15 cellular contexts compared by ENCODE assay signal in the genomic region with DNA sequence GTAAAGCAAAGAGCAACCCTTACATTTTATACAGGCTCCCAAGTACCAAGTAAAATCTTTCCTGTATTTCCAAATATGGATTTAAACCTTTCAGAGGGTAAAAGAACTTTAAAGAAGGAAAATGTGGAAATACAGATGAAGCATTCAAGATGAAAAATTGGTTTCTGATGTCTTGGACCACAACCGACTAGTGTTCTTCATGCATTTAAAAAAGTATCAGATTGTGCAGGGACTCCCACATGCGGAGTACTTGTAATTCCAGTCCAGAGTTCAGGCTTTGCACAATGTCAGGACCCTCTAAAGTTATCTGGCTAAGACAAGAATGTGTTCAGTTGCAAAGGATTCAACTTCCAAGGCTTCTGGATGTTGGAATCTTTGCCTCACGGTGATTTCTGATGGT.
DNase-seq lines count a peak whose midpoint lies in the region; ATAC-seq and TF ChIP-seq lines count a peak whose summit lies in the region.
"Had no signal": no experiment of that assay in that cellular context is flagged by ENCODE, and none has a peak within 500 bp of the region (broad histone marks: within the 10 kb centered on the region; RNA-seq: fewer than 3 reads in every experiment).

No MANE protein-coding gene starts in this region.

- BruUV-seq in OCI-LY7 (replicated peaks; lab: Mats Ljungman, UMichigan) = no TSS peak

- intact Hi-C loops in OCI-LY7 (cut with micrococcal nuclease; ENCODE audit: unreplicated experiment) = no loop called here
- intact Hi-C loops in activated CD8-positive, alpha-beta T cell treated with anti-CD3 and anti-CD28 coated beads for 36 hours (cut with micrococcal nuclease) = no loop called here

- H3K27ac Mint-ChIP-seq in activated CD4-positive, alpha-beta memory T cell treated with anti-CD3 and anti-CD28 coated beads, Interleukin-2, amount 10 ng/mL, durations not matched to agents 7 days and 5 days = no peak overlapping the region
- no peak overlapping the region for H3K27ac Mint-ChIP-seq in activated CD8-positive, alpha-beta T cell treated with anti-CD3 and anti-CD28 coated beads for 36 hours
- H3K27ac Mint-ChIP-seq: CD4-positive, alpha-beta memory T cell; natural killer cell had no signal

- H3K4me3 ChIP-seq in HUES48 (ENCODE audit: low read depth, low read length) (no peak overlapping the region), lung (no peak overlapping the region), OCI-LY7 (ENCODE audit: low read depth, low read length, poor library complexity, severe bottlenecking) (no peak overlapping the region)

- H3K27me3 ChIP-seq in HUES48 (ENCODE audit: control insufficient read depth, insufficient read depth, low read length) (no peaks in the 10 kb centered on the region), lung (ENCODE audit: control insufficient read depth, insufficient read depth) (no peaks in the 10 kb centered on the region)

- H3K4me1 Mint-ChIP-seq in activated CD4-positive, alpha-beta memory T cell treated with anti-CD3 and anti-CD28 coated beads, Interleukin-2, amount 10 ng/mL, durations not matched to agents 7 days and 5 days = peaks cover 6% of the 10 kb centered on the region
- H3K4me1 Mint-ChIP-seq in activated CD8-positive, alpha-beta T cell treated with anti-CD3 and anti-CD28 coated beads for 36 hours (ENCODE audit: low read depth) = peaks cover 11% of the 10 kb centered on the region
- H3K4me1 Mint-ChIP-seq: natural killer cell had no signal

- TF ChIP-seq CTCF in lung (IDR thresholded peaks at IDR 0.05; ENCODE audit: control extremely low read depth, extremely low read depth) = no peak
- no peak for TF ChIP-seq CTCF in OCI-LY7 (conservative IDR thresholded peaks at IDR 0.05; ENCODE audit: low read length)
- TF ChIP-seq CTCF in activated CD8-positive, alpha-beta T cell treated with anti-CD3 and anti-CD28 coated beads for 36 hours (IDR thresholded peaks at IDR 0.05) = no peak

- CTCF ChIA-PET in activated CD4-positive, alpha-beta memory T cell treated with anti-CD3 and anti-CD28 coated beads, Interleukin-2, amount 10 ng/mL, durations not matched to agents 7 days and 5 days (lab: Charles Lee) = interaction anchor here (0.8 kb wide), 1 partner anchor 187 kb away, joined by 3 read pairs; no protein-coding TSS in a partner anchor
- CTCF ChIA-PET in OCI-LY7 (lab: Charles Lee; ENCODE audit: unreplicated experiment) = no interaction called here
- CTCF ChIA-PET in activated CD8-positive, alpha-beta T cell treated with anti-CD3 and anti-CD28 coated beads for 36 hours (lab: Charles Lee) = interaction anchor here (1.3 kb wide), 1 partner anchor 17 kb away, joined by 3 read pairs; no protein-coding TSS in a partner anchor

- DNase-seq in lung (ENCODE audit: low spot score) (no peak), substantia nigra (lab: John Stamatoyannopoulos, UW) (no peak), OCI-LY7 (ENCODE audit: low spot score) (no peak), NCI-H226 (no peak)
- DNase-seq in activated CD4-positive, alpha-beta memory T cell treated with anti-CD3 and anti-CD28 coated beads, Interleukin-2, amount 10 ng/mL, durations not matched to agents 7 days and 5 days = no peak
- no peak for DNase-seq in activated CD8-positive, alpha-beta T cell treated with anti-CD3 and anti-CD28 coated beads for 36 hours
- DNase-seq: CD4-positive, alpha-beta memory T cell; effector CD8-positive, alpha-beta T cell; GDM1; natural killer cell; NCI-H1436; NCI-H526; SHP77 treated with DMSO at 0.1 percent for 48 hours had no signal

- H3K79me2 ChIP-seq in OCI-LY7 (ENCODE audit: insufficient read depth, low read depth, low read length) = no peaks in the 10 kb centered on the region

- H3K9me3 Mint-ChIP-seq in activated CD4-positive, alpha-beta memory T cell treated with anti-CD3 and anti-CD28 coated beads, Interleukin-2, amount 10 ng/mL, durations not matched to agents 7 days and 5 days = no peaks in the 10 kb centered on the region
- no peaks in the 10 kb centered on the region for H3K9me3 Mint-ChIP-seq in activated CD8-positive, alpha-beta T cell treated with anti-CD3 and anti-CD28 coated beads for 36 hours
- H3K9me3 Mint-ChIP-seq: CD4-positive, alpha-beta memory T cell; natural killer cell had no signal

- no peaks in the 10 kb centered on the region for H3K36me3 ChIP-seq in HUES48 (ENCODE audit: control insufficient read depth, insufficient read depth, low read length)
- H3K36me3 ChIP-seq in lung (ENCODE audit: control insufficient read depth in 2 of 2, insufficient read depth in 2 of 2, low read length in 2 of 2) = peaks cover 0 to 2% of the 10 kb centered on the region in 2 donors
- H3K36me3 ChIP-seq in OCI-LY7 (ENCODE audit: insufficient read depth, low read length) = no peaks in the 10 kb centered on the region

- no peaks in the 10 kb centered on the region for H3K27me3 Mint-ChIP-seq in activated CD4-positive, alpha-beta memory T cell treated with anti-CD3 and anti-CD28 coated beads, Interleukin-2, amount 10 ng/mL, durations not matched to agents 7 days and 5 days
- no peaks in the 10 kb centered on the region for H3K27me3 Mint-ChIP-seq in activated CD8-positive, alpha-beta T cell treated with anti-CD3 and anti-CD28 coated beads for 36 hours
- H3K27me3 Mint-ChIP-seq: CD4-positive, alpha-beta memory T cell had no signal

- H2AFZ ChIP-seq in OCI-LY7 (ENCODE audit: low read length) = no peak overlapping the region

- no peaks in the 10 kb centered on the region for H3K9me2 ChIP-seq in OCI-LY7 (ENCODE audit: insufficient read depth, low read length)

- 72 to 82% methylated on average over 3 of the region's 3 CpGs for WGBS in lung, 2 donors

- no peaks in the 10 kb centered on the region for H3K9me3 ChIP-seq in HUES48 (ENCODE audit: control insufficient read depth, insufficient read depth, low read length)
- no peaks in the 10 kb centered on the region for H3K9me3 ChIP-seq in lung (ENCODE audit: control insufficient read depth in 2 of 2, insufficient read depth in 1 of 2, low read length in 1 of 2)
- H3K9me3 ChIP-seq in OCI-LY7 (ENCODE audit: low read length) = no peaks in the 10 kb centered on the region

- H3K9ac ChIP-seq in HUES48 (ENCODE audit: low read depth, low read length) = no peak overlapping the region

- POLR2A ChIA-PET in activated CD4-positive, alpha-beta memory T cell treated with anti-CD3 and anti-CD28 coated beads, Interleukin-2, amount 10 ng/mL, durations not matched to agents 7 days and 5 days (lab: Charles Lee) = no interaction called here
- POLR2A ChIA-PET in OCI-LY7 (lab: Charles Lee) = no interaction called here
- POLR2A ChIA-PET in activated CD8-positive, alpha-beta T cell treated with anti-CD3 and anti-CD28 coated beads for 36 hours (lab: Charles Lee) = no interaction called here

- peak overlapping the region; percentile 76 for H3K27ac ChIP-seq in HUES48 (ENCODE audit: low read depth, low read length)
- peak overlapping the region; percentile 91 for H3K27ac ChIP-seq in cingulate gyrus (ENCODE audit: low read depth, low read length)
- H3K27ac ChIP-seq in lung (ENCODE audit: low read depth in 1 of 2, low read length in 1 of 2) = peak overlapping the region; percentile 5 to 77
- H3K27ac ChIP-seq in substantia nigra (ENCODE audit: low read depth, low read length, poor library complexity, severe bottlenecking) = peak overlapping the region; percentile 94
- no peak overlapping the region for H3K27ac ChIP-seq in OCI-LY7 (ENCODE audit: low read depth, low read length, poor library complexity, severe bottlenecking)

- H3K4me3 Mint-ChIP-seq in activated CD4-positive, alpha-beta memory T cell treated with anti-CD3 and anti-CD28 coated beads, Interleukin-2, amount 10 ng/mL, durations not matched to agents 7 days and 5 days = no peak overlapping the region
- H3K4me3 Mint-ChIP-seq in activated CD8-positive, alpha-beta T cell treated with anti-CD3 and anti-CD28 coated beads for 36 hours = no peak overlapping the region
- H3K4me3 Mint-ChIP-seq: CD4-positive, alpha-beta memory T cell; natural killer cell had no signal

- no peak for ATAC-seq in lung (ENCODE audit: insufficient read depth, low FRiP score)
- ATAC-seq in activated CD8-positive, alpha-beta T cell treated with anti-CD3 and anti-CD28 coated beads for 36 hours = no peak
- ATAC-seq: natural killer cell had no signal

- no peaks in the 10 kb centered on the region for H3K36me3 Mint-ChIP-seq in activated CD4-positive, alpha-beta memory T cell treated with anti-CD3 and anti-CD28 coated beads, Interleukin-2, amount 10 ng/mL, durations not matched to agents 7 days and 5 days (ENCODE audit: low read depth)
- H3K36me3 Mint-ChIP-seq in activated CD8-positive, alpha-beta T cell treated with anti-CD3 and anti-CD28 coated beads for 36 hours (ENCODE audit: low read depth) = no peaks in the 10 kb centered on the region
- H3K36me3 Mint-ChIP-seq: CD4-positive, alpha-beta memory T cell; natural killer cell had no signal

- H3K4me1 ChIP-seq in HUES48 (ENCODE audit: control insufficient read depth, insufficient read depth, low read length) (peaks cover 41% of the 10 kb centered on the region), lung (ENCODE audit: control insufficient read depth in 2 of 2, insufficient read depth in 2 of 2, low read length in 2 of 2) (peaks cover 5 to 36% of the 10 kb centered on the region in 2 donors), OCI-LY7 (ENCODE audit: insufficient read depth, low read length, poor library complexity, severe bottlenecking) (no peaks in the 10 kb centered on the region)

- no peaks in the 10 kb centered on the region for H4K20me1 ChIP-seq in OCI-LY7 (ENCODE audit: insufficient read depth, low read length)

- H3K4me2 ChIP-seq in OCI-LY7 (ENCODE audit: low read length) = no peak overlapping the region
